In genomic region chr5:92779536-92779935, GRCh38 we compare ENCODE assay signal across 20 cellular contexts.
DNase-seq lines count a peak whose midpoint lies in the region; ATAC-seq and TF ChIP-seq lines count a peak whose summit lies in the region.
"Had no signal": no experiment of that assay in that cellular context is flagged by ENCODE, and none has a peak within 500 bp of the region (broad histone marks: within the 10 kb centered on the region; RNA-seq: fewer than 3 reads in every experiment).

No MANE protein-coding gene starts in this region.

- H3K9me3 ChIP-seq in HCT116 (ENCODE audit: control insufficient read depth in 1 of 2, insufficient read depth in 1 of 2, low read depth in 1 of 2, low read length in 2 of 2) (no peaks in the 10 kb centered on the region), neural progenitor cell (ENCODE audit: low read depth) (no peaks in the 10 kb centered on the region)
- H3K9me3 ChIP-seq: BE2C; BLaER1 treated with 17β-estradiol and CSF1 and Interleukin-3, amounts not matched to agents 10 nM and 100 nM had no signal

- H4K20me1 ChIP-seq in HCT116 (ENCODE audit: insufficient read depth), result no peaks in the 10 kb centered on the region
- no peaks in the 10 kb centered on the region for H4K20me1 ChIP-seq in neural progenitor cell (ENCODE audit: low read depth)
- H4K20me1 ChIP-seq: BLaER1 treated with 17β-estradiol and CSF1 and Interleukin-3, amounts not matched to agents 10 nM and 100 nM had no signal

- no peak for TF ChIP-seq CTCF in HCT116 (IDR thresholded peaks at IDR 0.05 in 2 of 3, conservative IDR thresholded peaks at IDR 0.05 in 1 of 3; ENCODE audit: borderline replicate concordance in 1 of 3, insufficient read depth in 1 of 3, low read depth in 2 of 3, low read length in 2 of 3)
- no peak for TF ChIP-seq CTCF in neural progenitor cell (IDR thresholded peaks at IDR 0.05)

- ATAC-seq in HCT116, result no peak
- ATAC-seq in HG03025 (IDR thresholded peaks at IDR 0.05; ENCODE audit: low FRiP score, unreplicated experiment), result no peak
- no peak for ATAC-seq in GM21526 (IDR thresholded peaks at IDR 0.05; ENCODE audit: low FRiP score, unreplicated experiment)

- POLR2A ChIA-PET in HCT116 (lab: Charles Lee), result no interaction called here

- in situ Hi-C loops in G401 (cut with HindIII; ENCODE audit: low sequenced_read_pairs), result no loop called here

- peaks cover 2% of the 10 kb centered on the region for H3K9me3 Mint-ChIP-seq in neural progenitor cell
- H3K9me3 Mint-ChIP-seq: GM23338 had no signal

- H3K36me3 Mint-ChIP-seq in neural progenitor cell, result no peaks in the 10 kb centered on the region
- H3K36me3 Mint-ChIP-seq: CD14-positive monocyte; CD8-positive, alpha-beta memory T cell had no signal

- H3K27ac ChIP-seq in HCT116 (ENCODE audit: low read depth, low read length), result no peak overlapping the region
- H3K27ac ChIP-seq in neural progenitor cell, result peak overlapping the region; percentile 18
- H3K27ac ChIP-seq: 22Rv1; BLaER1 treated with 17β-estradiol and CSF1 and Interleukin-3, amounts not matched to agents 10 nM and 100 nM had no signal

- H2AFZ ChIP-seq in HCT116 (ENCODE audit: low read depth, low read length, poor library complexity, severe bottlenecking) (peak overlapping the region; percentile 3), neural progenitor cell (replicated peaks) (no peak overlapping the region)
- H2AFZ ChIP-seq: GM23338 had no signal

- no peak for TF ChIP-seq RAD21 in HCT116 (IDR thresholded peaks at IDR 0.05; ENCODE audit: low read depth)

- H3K79me2 ChIP-seq in HCT116 (ENCODE audit: insufficient read depth, low read length), result no peaks in the 10 kb centered on the region
- H3K79me2 ChIP-seq in neural progenitor cell (ENCODE audit: low read depth), result no peaks in the 10 kb centered on the region

- no peak overlapping the region for H3K4me3 Mint-ChIP-seq in neural progenitor cell
- H3K4me3 Mint-ChIP-seq: CD14-positive monocyte; CD4-positive, alpha-beta T cell; CD8-positive, alpha-beta memory T cell; GM23338 had no signal

- no peaks in the 10 kb centered on the region for H3K27me3 ChIP-seq in HCT116 (ENCODE audit: insufficient read depth, low read length)
- no peaks in the 10 kb centered on the region for H3K27me3 ChIP-seq in neural progenitor cell
- H3K27me3 ChIP-seq: BE2C; BLaER1 treated with 17β-estradiol and CSF1 and Interleukin-3, amounts not matched to agents 10 nM and 100 nM had no signal

- TF ChIP-seq POLR2A in HCT116 (IDR thresholded peaks at IDR 0.05; ENCODE audit: borderline replicate concordance, extremely low read depth, insufficient read depth, insufficient read length), result no peak

- no peak overlapping the region for H3K4me2 ChIP-seq in HCT116 (ENCODE audit: low read length)
- H3K4me2 ChIP-seq in neural progenitor cell, result peak overlapping the region; percentile 24
- H3K4me2 ChIP-seq: BLaER1 treated with 17β-estradiol and CSF1 and Interleukin-3, amounts not matched to agents 10 nM and 100 nM; GM23338 had no signal

- H3K4me3 ChIP-seq in HCT116 (replicated peaks in 1 of 2; ENCODE audit: low read depth in 1 of 2, low read length in 2 of 2), result no peak overlapping the region
- no peak overlapping the region for H3K4me3 ChIP-seq in neural progenitor cell
- H3K4me3 ChIP-seq: BLaER1 treated with 17β-estradiol and CSF1 and Interleukin-3, amounts not matched to agents 10 nM and 100 nM; GM23338 had no signal

- H3K27ac Mint-ChIP-seq in neural progenitor cell, result no peak overlapping the region
- H3K27ac Mint-ChIP-seq: CD14-positive monocyte; CD4-positive, alpha-beta T cell; CD8-positive, alpha-beta memory T cell; GM23338 had no signal

- DNase-seq in G401 (ENCODE audit: low spot score) (peak; percentile 58), HCT116 (ENCODE audit: low read depth, low spot score) (no peak), cerebellar cortex (ENCODE audit: low spot score) (peak; percentile 81), neural progenitor cell (ENCODE audit: low spot score) (no peak), AG08395 (ENCODE audit: low spot score) (no peak)
- DNase-seq in stimulated activated naive CD4-positive, alpha-beta T cell treated with Interleukin-2 at 50 U/mL for 16 hours (lab: John Stamatoyannopoulos, UW), result no peak
- DNase-seq: AML-193; BE2C; CD4-positive, alpha-beta T cell; CD8-positive, alpha-beta memory T cell; DMS 273 treated with DMSO at 0.1 percent for 48 hours; DMS79; EL; HCEC 1CT had no signal

- no peaks in the 10 kb centered on the region for H3K36me3 ChIP-seq in HCT116 (ENCODE audit: control insufficient read depth in 1 of 2, insufficient read depth in 2 of 2, low read length in 2 of 2)
- no peaks in the 10 kb centered on the region for H3K36me3 ChIP-seq in neural progenitor cell
- H3K36me3 ChIP-seq: BE2C; BLaER1 treated with 17β-estradiol and CSF1 and Interleukin-3, amounts not matched to agents 10 nM and 100 nM had no signal

- H3K9me2 ChIP-seq in HCT116 (ENCODE audit: insufficient read depth), result no peaks in the 10 kb centered on the region

- CTCF ChIA-PET in HCT116 (lab: Charles Lee), result no interaction called here

- no TSS peak for BruUV-seq in HCT116 (replicated peaks; lab: Mats Ljungman, UMichigan)

- peaks cover 54% of the 10 kb centered on the region for H3F3A ChIP-seq in neural progenitor cell (ENCODE audit: low read depth)

- intact Hi-C loops in HCT116 (cut with micrococcal nuclease), result no loop called here

- H3K9ac ChIP-seq in HCT116 (ENCODE audit: low read length), result no peak overlapping the region
- no peak overlapping the region for H3K9ac ChIP-seq in neural progenitor cell
- H3K9ac ChIP-seq: BLaER1 treated with 17β-estradiol and CSF1 and Interleukin-3, amounts not matched to agents 10 nM and 100 nM had no signal

- RAD21 ChIA-PET in HCT116 (lab: Charles Lee; ENCODE audit: low non-redundant PET in 1 of 2, low total read pairs in 2 of 2, uncharacterized antibody in 2 of 2, unreplicated experiment in 2 of 2), result no interaction called here

- H3K4me1 Mint-ChIP-seq in neural progenitor cell, result peaks cover 14% of the 10 kb centered on the region
- H3K4me1 Mint-ChIP-seq: CD14-positive monocyte; CD8-positive, alpha-beta memory T cell had no signal

- H3K4me1 ChIP-seq in HCT116 (ENCODE audit: control insufficient read depth in 1 of 2, insufficient read depth in 2 of 2, low read length in 2 of 2) (no peaks in the 10 kb centered on the region), neural progenitor cell (peaks cover 74% of the 10 kb centered on the region)
- H3K4me1 ChIP-seq: BLaER1 treated with 17β-estradiol and CSF1 and Interleukin-3, amounts not matched to agents 10 nM and 100 nM had no signal

- H3K27me3 Mint-ChIP-seq in neural progenitor cell (ENCODE audit: insufficient read depth, low read depth), result no peaks in the 10 kb centered on the region
- H3K27me3 Mint-ChIP-seq: CD4-positive, alpha-beta T cell; CD8-positive, alpha-beta memory T cell had no signal

TF ChIP-seq in HCT116, 20 proteins besides CTCF, POLR2A, EP300 and RAD21:
- TF ChIP-seq REST (IDR thresholded peaks at IDR 0.05; ENCODE audit: low read depth) (no peak), FOSL1 (IDR thresholded peaks at IDR 0.05; ENCODE audit: low read depth) (no peak), MAX (IDR thresholded peaks at IDR 0.05) (no peak), ATF3 (IDR thresholded peaks at IDR 0.05) (no peak)

Comparison
In these comparisons a context has a peak if more than half of its experiments do, and no peak if none do; other contexts are left out.
1. DNase-seq: peak in G401 (single experiment) and cerebellar cortex (single experiment); none in HCT116 (single experiment), neural progenitor cell (single experiment), AG08395 (single experiment) and stimulated activated naive CD4-positive, alpha-beta T cell treated with Interleukin-2 at 50 U/mL for 16 hours (single experiment).